ENCODE assay signal across 24 cellular contexts in genomic region chr1:81030441-81030840, GRCh38.
"Had no signal": no experiment of that assay in that cellular context is flagged by ENCODE, and none has a peak within 500 bp of the region (broad histone marks: within the 10 kb centered on the region; RNA-seq: fewer than 3 reads in every experiment).

No MANE protein-coding gene starts in this region.

- H3K27me3 ChIP-seq: stomach, suprapubic skin, testis, thyroid gland, tibial artery, tibial nerve, transverse colon, upper lobe of left lung, upper lobe of right lung, uterus, vagina had no signal

- H3K4me1 ChIP-seq: stomach, suprapubic skin, testis, thyroid gland, tibial artery, tibial nerve, upper lobe of left lung, upper lobe of right lung, uterus, vagina had no signal

- H3K4me3 ChIP-seq: stomach, suprapubic skin, testis, thoracic aorta, thyroid gland, tibial artery, tibial nerve, transverse colon, upper lobe of left lung, upper lobe of right lung, uterus, vagina had no signal

- H3K27ac ChIP-seq: stomach, suprapubic skin, testis, thoracic aorta, thyroid gland, tibial artery, tibial nerve, transverse colon, upper lobe of left lung, upper lobe of right lung, uterus, vagina had no signal

- FAIRE-seq: urothelium cell line had no signal

- DNase-seq: stimulated activated CD4-positive, alpha-beta T cell treated with anti-CD3 and anti-CD28 coated beads, Interleukin-4, amount 100 ng/mL, for 1 hour; stimulated activated CD4-positive, alpha-beta T cell treated with anti-CD3 and anti-CD28 coated beads, Interleukin-4, amount 100 ng/mL, for 24 hours; stimulated activated CD4-positive, alpha-beta T cell treated with anti-CD3 and anti-CD28 coated beads, Interleukin-4, amount 100 ng/mL, for 4 hours; stimulated activated CD8-positive, alpha-beta memory T cell treated with anti-CD3 and anti-CD28 coated beads, Interleukin-4, amount 100 ng/mL, for 48 hours; stimulated activated naive B cell treated with anti-CD40 and anti-IgM and Interleukin-4, amounts not matched to agents 10 μg/mL and 1 μg/mL and 100 μg/mL, for 72 hours; stimulated activated naive CD4-positive, alpha-beta T cell; stimulated activated naive CD4-positive, alpha-beta T cell treated with Interleukin-2 at 50 U/mL for 16 hours; stimulated activated naive CD8-positive, alpha-beta T cell treated with anti-CD3 and anti-CD28 coated beads, Interleukin-15, amount 100 ng/mL, for 72 hours; stimulated activated naive CD8-positive, alpha-beta T cell treated with anti-CD3 and anti-CD28 coated beads, Interleukin-15, Interleukin-2, amounts not matched to agents 100 U/mL and 50 U/mL, for 24 hours; stomach; substantia nigra; testis; thyroid gland; tibial artery; transverse colon; trophoblast cell; upper lobe of left lung; upper lobe of right lung; uterus had no signal

- H3K36me3 ChIP-seq: stomach, suprapubic skin, thoracic aorta, thyroid gland, tibial artery, tibial nerve, transverse colon, upper lobe of left lung, upper lobe of right lung, uterus, vagina had no signal

- H3K9me3 ChIP-seq: stomach, suprapubic skin, testis, thoracic aorta, thyroid gland, tibial artery, tibial nerve, transverse colon, upper lobe of left lung, upper lobe of right lung, uterus, vagina had no signal
